23 cellular contexts compared by ENCODE assay signal in the genomic region with DNA sequence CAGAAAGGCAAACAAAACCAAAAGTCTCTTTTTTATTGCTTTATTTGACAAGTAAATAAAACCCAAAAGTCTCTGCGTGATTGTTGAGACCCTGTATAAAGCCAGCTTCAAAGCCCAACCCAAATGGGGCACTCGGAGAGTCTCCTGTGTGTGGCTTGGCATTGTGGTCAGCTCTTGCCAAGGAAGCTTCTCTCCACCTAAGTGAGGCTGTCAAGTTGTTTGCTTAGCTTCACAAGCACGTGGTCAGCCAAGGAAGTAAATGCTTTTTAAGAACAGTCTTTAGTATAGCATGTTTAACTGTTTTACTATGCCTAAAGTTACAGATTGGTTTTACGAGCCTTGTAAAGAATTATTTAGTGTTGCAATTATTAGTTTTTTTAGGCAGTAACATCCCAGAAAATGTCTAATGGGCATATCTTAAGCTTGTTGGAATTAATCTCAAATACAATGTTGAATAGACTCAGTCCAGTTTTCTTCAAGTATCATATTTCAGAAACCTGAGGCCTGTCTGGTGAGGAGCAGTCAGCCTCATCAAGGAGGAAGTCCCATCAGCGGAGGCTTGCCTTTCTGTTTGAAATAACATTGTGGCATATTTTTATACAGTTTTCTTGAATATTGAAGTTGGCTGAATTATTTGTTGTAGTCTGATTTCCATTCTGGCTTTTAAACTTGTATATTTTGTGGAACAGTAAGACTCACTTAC.
A peak's percentile ranks its signal among the peaks of the same experiment; 100 is the strongest.
DNase-seq lines count a peak whose midpoint lies in the region; ATAC-seq and TF ChIP-seq lines count a peak whose summit lies in the region.
"Had no signal": no experiment of that assay in that cellular context is flagged by ENCODE, and none has a peak within 500 bp of the region (broad histone marks: within the 10 kb centered on the region; RNA-seq: fewer than 3 reads in every experiment).

No MANE protein-coding gene starts in this region.

- no peaks in the 10 kb centered on the region for H3K4me1 ChIP-seq in BLaER1
- H3K4me1 ChIP-seq in Karpas-422 (ENCODE audit: low read length) = peaks cover 10% of the 10 kb centered on the region
- peaks cover 3% of the 10 kb centered on the region in 2 donors for H3K4me1 ChIP-seq in thyroid gland
- no peaks in the 10 kb centered on the region for H3K4me1 ChIP-seq in transverse colon

- intact Hi-C loops in thyroid gland (cut with DNase I) = no loop called here
- intact Hi-C loops in transverse colon (cut with DNase I; ENCODE audit: low total_unique reads) = no loop called here
- intact Hi-C loops in lower leg skin (cut with DNase I; ENCODE audit: low total_unique reads) = no loop called here

- no peak for TF ChIP-seq EP300 in transverse colon (IDR thresholded peaks at IDR 0.05; ENCODE audit: low read depth)

- H3K9me3 ChIP-seq in BLaER1 (peaks cover 5% of the 10 kb centered on the region; the same call in 1 of the 2 replicates), Karpas-422 (ENCODE audit: low read length) (no peaks in the 10 kb centered on the region), thyroid gland (no peaks in the 10 kb centered on the region), transverse colon (no peaks in the 10 kb centered on the region)

- no peak for ATAC-seq in GM18867 (IDR thresholded peaks at IDR 0.05; ENCODE audit: unreplicated experiment)
- ATAC-seq: Panc1 had no signal

- no peaks in the 10 kb centered on the region for H3K9me2 ChIP-seq in Karpas-422 (replicated peaks; ENCODE audit: insufficient read depth, low read length)

- in situ Hi-C loops in transverse colon (cut with MboI; ENCODE audit: low pct_ligation_motif_present in 1 of 4, low pct_unique_long_range_greater_than_20kb in 1 of 4, low sequenced_read_pairs in 3 of 4) = no loop called here

- peak; percentile 58 for DNase-seq in Karpas-422
- DNase-seq in thyroid gland = peak; percentile 5 to 29
- DNase-seq in transverse colon = no peak
- DNase-seq in lower leg skin (ENCODE audit: low spot score in 2 of 2) = no peak
- DNase-seq: DMS153, DND-41, GM23248, H7, NCI-H1092 treated with DMSO at 0.1 percent for 48 hours, NCI-H1436, NCI-H187, NCI-H2081 treated with DMSO at 0.1 percent for 48 hours, NCI-H2171, NCI-H524, NCI-H748 treated with DMSO at 0.1 percent for 48 hours, SHP77 treated with DMSO at 0.1 percent for 48 hours, T-helper 1 cell had no signal

- H2AFZ ChIP-seq in Karpas-422 (ENCODE audit: low read length) = peak overlapping the region; percentile 9; the same call in 1 of the 2 replicates
- H2AFZ ChIP-seq: GM23248 had no signal

- H3K27me3 ChIP-seq in BLaER1 (no peaks in the 10 kb centered on the region), Karpas-422 (ENCODE audit: low read length) (no peaks in the 10 kb centered on the region), thyroid gland (no peaks in the 10 kb centered on the region), transverse colon (no peaks in the 10 kb centered on the region)

- H3K4me2 ChIP-seq in BLaER1 (peak overlapping the region; percentile 13; the same call in 1 of the 2 replicates), Karpas-422 (ENCODE audit: low read depth, low read length, poor library complexity, severe bottlenecking) (peak overlapping the region; percentile 30)
- H3K4me2 ChIP-seq: KMS-11 had no signal

- H3K9ac ChIP-seq in BLaER1 (no peak overlapping the region), Karpas-422 (ENCODE audit: low read length) (no peak overlapping the region)
- H3K9ac ChIP-seq: GM23248, KMS-11 had no signal

- no peaks in the 10 kb centered on the region for H4K20me1 ChIP-seq in BLaER1
- no peaks in the 10 kb centered on the region for H4K20me1 ChIP-seq in Karpas-422 (ENCODE audit: insufficient read depth, low read depth, low read length)

- no peaks in the 10 kb centered on the region for H3K36me3 ChIP-seq in BLaER1
- no peaks in the 10 kb centered on the region for H3K36me3 ChIP-seq in Karpas-422 (ENCODE audit: insufficient read depth, low read length)
- no peaks in the 10 kb centered on the region for H3K36me3 ChIP-seq in thyroid gland
- no peaks in the 10 kb centered on the region for H3K36me3 ChIP-seq in transverse colon

- H3K4me3 ChIP-seq in BLaER1 (no peak overlapping the region), Karpas-422 (ENCODE audit: low read length) (no peak overlapping the region), thyroid gland (replicated peaks in 1 of 3) (no peak overlapping the region), transverse colon (no peak overlapping the region), lower leg skin (ENCODE audit: low read depth, poor library complexity, severe bottlenecking) (no peak overlapping the region)
- H3K4me3 ChIP-seq: GM23248 had no signal

- TF ChIP-seq POLR2A in thyroid gland (IDR thresholded peaks at IDR 0.05) (no peak), transverse colon (IDR thresholded peaks at IDR 0.05) (no peak), lower leg skin (IDR thresholded peaks at IDR 0.05) (no peak)

- WGBS in thyroid gland, 2 donors = 60% methylated on average over 5 of the region's 5 CpGs
- 47 to 57% methylated on average over 5 of the region's 5 CpGs for whole genome bisulfite sequencing in transverse colon (ENCODE audit: low coverage in 1 of 2), 2 donors
- whole genome bisulfite sequencing in lower leg skin, 2 donors = 65 to 71% methylated on average over 5 of the region's 5 CpGs

- H3K27ac ChIP-seq in BLaER1 = no peak overlapping the region
- no peak overlapping the region for H3K27ac ChIP-seq in Karpas-422 (ENCODE audit: low read length)
- peak overlapping the region; percentile 25; the same call in 1 of the 2 replicates for H3K27ac ChIP-seq in VCaP
- no peak overlapping the region for H3K27ac ChIP-seq in thyroid gland
- no peak overlapping the region for H3K27ac ChIP-seq in transverse colon
- H3K27ac ChIP-seq: GM23248, KMS-11, RWPE1 had no signal

- no peaks in the 10 kb centered on the region for H3K79me2 ChIP-seq in Karpas-422 (ENCODE audit: low read length)

- TF ChIP-seq CTCF in VCaP (conservative IDR thresholded peaks at IDR 0.05) (no peak), thyroid gland (IDR thresholded peaks at IDR 0.05) (no peak), transverse colon (IDR thresholded peaks at IDR 0.05) (no peak), lower leg skin (IDR thresholded peaks at IDR 0.05) (no peak)

Comparison
In these comparisons a context has a peak if more than half of its experiments do, and no peak if none do; other contexts are left out.
1. DNase-seq: peak in Karpas-422 (single experiment) and thyroid gland (2 of 2); none in transverse colon (single experiment) and lower leg skin (0 of 2).